Comparison of ENCODE assay signal across 1 cellular context in the genomic region with DNA sequence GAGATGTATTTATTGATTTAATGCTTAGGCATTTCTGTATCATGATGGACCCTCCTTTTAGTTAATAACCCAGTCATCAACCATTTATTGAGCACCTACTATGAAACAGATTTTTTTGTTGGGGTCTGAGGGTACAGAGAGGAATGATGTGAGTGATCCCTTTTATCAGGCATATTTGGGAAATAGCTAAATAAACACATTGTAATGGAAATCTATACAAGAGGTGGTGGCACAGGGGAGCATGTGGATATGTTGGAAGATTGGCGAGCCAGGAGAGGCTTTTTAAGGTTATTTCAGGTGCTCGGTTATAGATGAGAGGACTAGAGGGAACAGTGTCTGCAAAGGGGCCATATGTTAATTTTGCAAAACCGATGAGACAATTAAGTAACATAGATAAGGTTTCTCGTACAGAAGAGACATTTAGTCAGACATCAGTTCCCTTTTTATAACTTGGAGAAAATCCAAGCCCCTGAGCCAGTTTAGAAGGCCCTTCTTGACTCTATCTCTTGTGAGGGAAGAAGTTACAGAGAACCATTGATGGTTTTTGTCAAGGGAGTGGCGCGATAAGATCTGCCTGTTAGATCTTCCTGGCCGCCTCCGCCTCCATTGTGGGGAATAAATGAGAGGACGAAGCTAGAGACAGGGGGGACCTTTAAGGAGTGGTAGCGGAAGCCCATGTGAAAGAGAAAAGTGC.
TF ChIP-seq lines count a peak whose summit lies in the region.

No MANE protein-coding gene starts in this region.

TF ChIP-seq in H1, 55 proteins besides CTCF, POLR2A, EP300 and RAD21:
- TF ChIP-seq SUZ12 (IDR thresholded peaks at IDR 0.05; ENCODE audit: low read length) (no peak), BACH1 (IDR thresholded peaks at IDR 0.05; ENCODE audit: low read length) (no peak), CHD2 (IDR thresholded peaks at IDR 0.05; ENCODE audit: low read length) (no peak), CHD1 (IDR thresholded peaks at IDR 0.05; ENCODE audit: low read depth, low read length) (no peak), RXRA (IDR thresholded peaks at IDR 0.05; ENCODE audit: insufficient read depth, low read depth, low read length) (no peak), JUND (IDR thresholded peaks at IDR 0.05; ENCODE audit: low read length) (no peak)
